ENCODE assay signal across 22 cellular contexts in genomic region chr11:111932605-111932938, GRCh38. TPM values are rescaled to one million over a fixed set of nuclear protein-coding genes. Genes with fewer than 3 reads are reported as not detected.
DNase-seq lines count a peak whose midpoint lies in the region; ATAC-seq and TF ChIP-seq lines count a peak whose summit lies in the region.
"Had no signal": no experiment of that assay in that cellular context is flagged by ENCODE, and none has a peak within 500 bp of the region (broad histone marks: within the 10 kb centered on the region; RNA-seq: fewer than 3 reads in every experiment).

No MANE protein-coding gene starts in this region.

- H3K4me1 Mint-ChIP-seq in T-helper 2 cell treated with Interferon-gamma antibody and Interleukin-4, amounts not matched to agents 5 μg/mL and 100 μg/mL, for 36 hours (ENCODE audit: low read depth) = peaks cover 24% of the 10 kb centered on the region
- H3K4me1 Mint-ChIP-seq in MCF 10A (ENCODE audit: insufficient read depth, unreplicated experiment) = peaks cover 21% of the 10 kb centered on the region

- CTCF ChIA-PET in MCF 10A (lab: Yijun Ruan, JAX) (interaction anchor here (1.0 to 21.3 kb wide), 10 partner anchors 11 to 84 kb away, joined by 3 to 564 read pairs (median 10); partner anchors contain the start of genes ALG9, C11orf52 and CRYAB), mammary epithelial cell (lab: Charles Lee; ENCODE audit: low non-redundant PET) (interaction anchor here (0.7 kb wide), 1 partner anchor 50 kb away, joined by 3 read pairs; no protein-coding TSS in a partner anchor)

- H3K4me3 Mint-ChIP-seq in T-helper 2 cell treated with Interferon-gamma antibody and Interleukin-4, amounts not matched to agents 5 μg/mL and 100 μg/mL, for 36 hours = peak overlapping the region; percentile 17
- no peak overlapping the region for H3K4me3 Mint-ChIP-seq in MCF 10A (ENCODE audit: unreplicated experiment)
- H3K4me3 Mint-ChIP-seq: activated CD4-positive, alpha-beta T cell treated with anti-CD3 and anti-CD28 coated beads, Interleukin-2, amount 10 ng/mL, durations not matched to agents 7 days and 5 days had no signal

- BruUV-seq in MCF 10A (replicated peaks; lab: Mats Ljungman, UMichigan) (no TSS peak), mammary epithelial cell (replicated peaks; lab: Mats Ljungman, UMichigan) (no TSS peak)

- no peak overlapping the region for H3K4me2 ChIP-seq in mammary epithelial cell (ENCODE audit: insufficient read depth, low read depth, low read length)
- H3K4me2 ChIP-seq: hepatocyte had no signal

- H3K27me3 ChIP-seq in mammary epithelial cell (ENCODE audit: insufficient read depth, low read length) = no peaks in the 10 kb centered on the region
- peaks cover 0 to 3% (median 0%) of the 10 kb centered on the region in 5 donors for H3K27me3 ChIP-seq in subcutaneous abdominal adipose tissue (ENCODE audit: control insufficient read depth in 5 of 5, insufficient read depth in 4 of 5, low read length in 5 of 5)
- H3K27me3 ChIP-seq: breast epithelium, hepatocyte, Peyer's patch had no signal

- POLR2A ChIA-PET in MCF 10A (lab: Yijun Ruan, JAX) = interaction anchor here (1.4 to 21.8 kb wide), 3 partner anchors 11 to 46 kb away, joined by 3 to 513 read pairs (median 28); partner anchors contain the start of gene CRYAB

- H3K4me1 ChIP-seq in mammary epithelial cell (ENCODE audit: insufficient read depth, low read length) = peaks cover 9% of the 10 kb centered on the region
- H3K4me1 ChIP-seq in subcutaneous abdominal adipose tissue (ENCODE audit: control insufficient read depth in 5 of 5, insufficient read depth in 5 of 5, low read length in 5 of 5) = peaks cover 5 to 40% (median 33%) of the 10 kb centered on the region in 5 donors

- no peaks in the 10 kb centered on the region for H3K79me2 ChIP-seq in mammary epithelial cell (ENCODE audit: insufficient read depth, low read length)
- H3K79me2 ChIP-seq: hepatocyte had no signal

- no peak overlapping the region for H2AFZ ChIP-seq in mammary epithelial cell (ENCODE audit: low read depth, low read length)
- H2AFZ ChIP-seq: hepatocyte had no signal

- dilution Hi-C loops in mammary epithelial cell (cut with HindIII; ENCODE audit: low sequenced_read_pairs) = no loop called here

- H3K36me3 ChIP-seq in mammary epithelial cell (ENCODE audit: insufficient read depth, low read length) = no peaks in the 10 kb centered on the region
- no peaks in the 10 kb centered on the region for H3K36me3 ChIP-seq in subcutaneous abdominal adipose tissue (ENCODE audit: control insufficient read depth in 5 of 5, insufficient read depth in 5 of 5, low read length in 5 of 5)
- H3K36me3 ChIP-seq: breast epithelium, Peyer's patch had no signal

- H3K36me3 Mint-ChIP-seq in T-helper 2 cell treated with Interferon-gamma antibody and Interleukin-4, amounts not matched to agents 5 μg/mL and 100 μg/mL, for 36 hours (ENCODE audit: low read depth) = no peaks in the 10 kb centered on the region
- no peaks in the 10 kb centered on the region for H3K36me3 Mint-ChIP-seq in MCF 10A (ENCODE audit: insufficient read depth, unreplicated experiment)

- WGBS in mammary epithelial cell (ENCODE audit: low coverage, missing lambda C conversion rate) = 35% methylated on average over 2 of the region's 2 CpGs

- intact Hi-C loops in MCF 10A (cut with micrococcal nuclease) (no loop called here), mammary epithelial cell (cut with micrococcal nuclease) (loop anchor here (1.0 to 5.0 kb wide), 2 partner anchors 53 to 155 kb away; partner anchors contain the start of genes CFAP68, FDXACB1, SDHD and TIMM8B)

- no peaks in the 10 kb centered on the region for H3K27me3 Mint-ChIP-seq in T-helper 2 cell treated with Interferon-gamma antibody and Interleukin-4, amounts not matched to agents 5 μg/mL and 100 μg/mL, for 36 hours (ENCODE audit: low read depth)
- H3K27me3 Mint-ChIP-seq in MCF 10A (ENCODE audit: insufficient read depth, unreplicated experiment) = no peaks in the 10 kb centered on the region
- H3K27me3 Mint-ChIP-seq: activated CD4-positive, alpha-beta T cell treated with anti-CD3 and anti-CD28 coated beads, Interleukin-2, amount 10 ng/mL, durations not matched to agents 7 days and 5 days had no signal

- TF ChIP-seq CTCF in MCF 10A (IDR thresholded peaks at IDR 0.05; ENCODE audit: unreplicated experiment) = no peak
- no peak for TF ChIP-seq CTCF in mammary epithelial cell (conservative IDR thresholded peaks at IDR 0.05 in 1 of 2, IDR thresholded peaks at IDR 0.05 in 1 of 2; ENCODE audit: extremely low read depth in 1 of 2, insufficient read depth in 1 of 2, low read depth in 1 of 2, low read length in 2 of 2)

- in situ Hi-C loops in mammary epithelial cell (cut with MboI; ENCODE audit: low sequenced_read_pairs in 2 of 2) = no loop called here

- no peak overlapping the region for H3K9ac ChIP-seq in mammary epithelial cell (ENCODE audit: insufficient read depth, low read length)
- H3K9ac ChIP-seq in subcutaneous abdominal adipose tissue (ENCODE audit: low read length in 5 of 5) = no peak overlapping the region

- H3K9me3 ChIP-seq in mammary epithelial cell (replicated peaks; ENCODE audit: insufficient read depth, low read length) (no peaks in the 10 kb centered on the region), subcutaneous abdominal adipose tissue (ENCODE audit: control insufficient read depth in 5 of 5, low read length in 5 of 5) (no peaks in the 10 kb centered on the region)
- H3K9me3 ChIP-seq: breast epithelium, Peyer's patch had no signal

- no peaks in the 10 kb centered on the region for H4K20me1 ChIP-seq in mammary epithelial cell (ENCODE audit: insufficient read depth, low read length)

- peak; percentile 21 for DNase-seq in T-helper 2 cell treated with Interferon-gamma antibody and Interleukin-4, amounts not matched to agents 5 μg/mL and 100 μg/mL, for 36 hours (ENCODE audit: low spot score)
- DNase-seq in T-helper 2 cell (no peak), MCF 10A (ENCODE audit: unreplicated experiment) (no peak), mammary epithelial cell (no peak), amniotic epithelial cell (ENCODE audit: low read depth) (peak; percentile 54), RPMI8226 (no peak)
- DNase-seq: activated CD4-positive, alpha-beta T cell treated with anti-CD3 and anti-CD28 coated beads, Interleukin-2, amount 10 ng/mL, durations not matched to agents 7 days and 5 days; amniotic stem cell; foreskin melanocyte; GOT3; NCI-H1436 treated with DMSO at 0.1 percent for 48 hours; Peyer's patch had no signal

- no peaks in the 10 kb centered on the region for H3K9me3 Mint-ChIP-seq in T-helper 2 cell treated with Interferon-gamma antibody and Interleukin-4, amounts not matched to agents 5 μg/mL and 100 μg/mL, for 36 hours
- H3K9me3 Mint-ChIP-seq in MCF 10A (ENCODE audit: unreplicated experiment) = no peaks in the 10 kb centered on the region
- H3K9me3 Mint-ChIP-seq: activated CD4-positive, alpha-beta T cell treated with anti-CD3 and anti-CD28 coated beads, Interleukin-2, amount 10 ng/mL, durations not matched to agents 7 days and 5 days had no signal

- peak overlapping the region; percentile 10 for H3K27ac Mint-ChIP-seq in T-helper 2 cell treated with Interferon-gamma antibody and Interleukin-4, amounts not matched to agents 5 μg/mL and 100 μg/mL, for 36 hours
- peak overlapping the region; percentile 16 for H3K27ac Mint-ChIP-seq in MCF 10A (ENCODE audit: low read depth, unreplicated experiment)
- H3K27ac Mint-ChIP-seq: activated CD4-positive, alpha-beta T cell treated with anti-CD3 and anti-CD28 coated beads, Interleukin-2, amount 10 ng/mL, durations not matched to agents 7 days and 5 days had no signal

- no peak overlapping the region for H3K27ac ChIP-seq in mammary epithelial cell (ENCODE audit: insufficient read depth, low read depth, low read length)
- H3K27ac ChIP-seq in subcutaneous abdominal adipose tissue (ENCODE audit: low read depth, low read length) = peak overlapping the region; percentile 92
- H3K27ac ChIP-seq: breast epithelium, coronary artery, hepatocyte, Peyer's patch had no signal

- ATAC-seq in HG02610 (IDR thresholded peaks at IDR 0.05; ENCODE audit: unreplicated experiment) = no peak

- H3K4me3 ChIP-seq in mammary epithelial cell (replicated peaks in 1 of 3; ENCODE audit: insufficient read depth in 1 of 3, low read depth in 2 of 3, low read length in 3 of 3) (no peak overlapping the region), subcutaneous abdominal adipose tissue (ENCODE audit: low read depth in 1 of 5, low read length in 5 of 5) (no peak overlapping the region)
- H3K4me3 ChIP-seq: coronary artery, hepatocyte, Peyer's patch had no signal

RNA-seq across cellular contexts. Expression of gene DIXDC1, which starts 4.6 kb away (rescaled TPM):
- total RNA-seq in MCF 10A (2022) = 21.0 and 47.3 TPM in 2 replicates
- total RNA-seq in mammary epithelial cell = 10 to 100 TPM in 1 of 2 donors, 1 to 10 TPM in 1; 5.1 to 23.7 TPM
- polyA plus RNA-seq in mammary epithelial cell = 6.2 TPM
- 15.9 TPM for polyA minus RNA-seq in mammary epithelial cell

RNA-seq across cellular contexts. Expression of gene C11orf52, which starts 13.9 kb away (rescaled TPM):
- total RNA-seq in MCF 10A (2022) (1.3 and 2.0 TPM in 2 replicates), mammary epithelial cell (1 to 10 TPM in 1 of 2 donors, under 1 TPM in 1; 0.67 to 1.6 TPM)
- 1.5 TPM for polyA plus RNA-seq in mammary epithelial cell
- not detected for polyA minus RNA-seq in mammary epithelial cell
- total RNA-seq: A172, M059J, temporal lobe had no signal

RNA-seq across cellular contexts. Expression of gene HSPB2, which starts 20.0 kb away (rescaled TPM):
- total RNA-seq in MCF 10A (2022) (0.23 TPM in 1 of 2 replicates, not detected in the other), mammary epithelial cell (1 to 10 TPM in 1 of 2 donors, under 1 TPM in 1; 0.38 to 1.3 TPM)
- 0.16 TPM for polyA plus RNA-seq in mammary epithelial cell
- not detected for polyA minus RNA-seq in mammary epithelial cell
- total RNA-seq: A172; activated CD4-positive, alpha-beta T cell treated with anti-CD3 and anti-CD28 coated beads, Interleukin-2, amount 10 ng/mL, durations not matched to agents 7 days and 5 days; hepatocyte; M059J; NCI-H460; pulmonary artery endothelial cell had no signal

RNA-seq across cellular contexts. Expression of gene CRYAB, which starts 21.0 kb away (rescaled TPM):
- total RNA-seq in MCF 10A (2022) (1.2 and 2.5 TPM in 2 replicates), mammary epithelial cell (100 to 1,000 TPM in 1 of 2 donors, 10 to 100 TPM in 1; 12.7 to 110 TPM)
- polyA plus RNA-seq in mammary epithelial cell = 8.1 TPM
- 29.4 TPM for polyA minus RNA-seq in mammary epithelial cell
- total RNA-seq: A172; activated CD4-positive, alpha-beta T cell treated with anti-CD3 and anti-CD28 coated beads, Interleukin-2, amount 10 ng/mL, durations not matched to agents 7 days and 5 days had no signal

RNA-seq across cellular contexts. Expression of gene CFAP68, which starts 53.2 kb away (rescaled TPM):
- total RNA-seq in MCF 10A (2022) = 33.6 and 38.3 TPM in 2 replicates
- 10 to 100 TPM; 12.5 to 23.7 TPM for total RNA-seq in mammary epithelial cell
- polyA plus RNA-seq in mammary epithelial cell = 27.4 TPM
- 1.6 TPM for polyA minus RNA-seq in mammary epithelial cell

Comparison
In these comparisons a context has a peak if more than half of its experiments do, and no peak if none do; other contexts are left out.
1. DNase-seq: peak in T-helper 2 cell treated with Interferon-gamma antibody and Interleukin-4, amounts not matched to agents 5 μg/mL and 100 μg/mL, for 36 hours (single experiment) and amniotic epithelial cell (single experiment); none in T-helper 2 cell (0 of 5), MCF 10A (single experiment), mammary epithelial cell (single experiment) and RPMI8226 (single experiment).